Comparison of ENCODE assay signal across 12 cellular contexts in genomic region chr13:61413572-61413971, GRCh38. TPM values are rescaled to one million over a fixed set of nuclear protein-coding genes. Genes with fewer than 3 reads are reported as not detected.
DNase-seq lines count a peak whose midpoint lies in the region; ATAC-seq, FAIRE-seq and TF ChIP-seq lines count a peak whose summit lies in the region.
"Had no signal": no experiment of that assay in that cellular context is flagged by ENCODE, and none has a peak within 500 bp of the region (broad histone marks: within the 10 kb centered on the region; RNA-seq: fewer than 3 reads in every experiment).

No MANE protein-coding gene starts in this region.

- H2BK5ac ChIP-seq in H1 (ENCODE audit: low read depth, low read length) = no peak overlapping the region

- no peak for TF ChIP-seq RAD21 in H1 (IDR thresholded peaks at IDR 0.05 in 1 of 2, conservative IDR thresholded peaks at IDR 0.05 in 1 of 2; ENCODE audit: low read depth in 2 of 2, low read length in 2 of 2)

- 3% methylated on average over 16 of the region's 22 CpGs; no CpG with 5 or more reads in 1 of the 2 experiments for WGBS in H1 (ENCODE audit: extremely low coverage in 1 of 2, insufficient coverage in 1 of 2, insufficient read length in 1 of 2, insufficient replicate concordance in 2 of 2, low coverage in 1 of 2, low lambda C conversion rate in 2 of 2, missing lambda C conversion rate in 1 of 2), 2 experiments
- WGBS in smooth muscle cell (ENCODE audit: low lambda C conversion rate) = 6% methylated on average over 22 of the region's 22 CpGs

- no peak overlapping the region for H2BK20ac ChIP-seq in H1 (ENCODE audit: low read length)

- H3F3A ChIP-seq in smooth muscle cell (ENCODE audit: low read depth) = no peaks in the 10 kb centered on the region

- CTCF ChIA-PET in Panc1 (lab: Charles Lee) (no interaction called here), H1 (lab: Charles Lee; ENCODE audit: partially characterized antibody) (interaction anchor here (0.6 to 4.4 kb wide), 6 partner anchors 15 to 948 kb away, joined by 3 to 15 read pairs (median 4); no protein-coding TSS in a partner anchor)

- no peaks in the 10 kb centered on the region for H3K79me1 ChIP-seq in H1 (ENCODE audit: low read depth, low read length)

- TF ChIP-seq POLR2A in H1 (IDR thresholded peaks at IDR 0.05; ENCODE audit: control extremely low read depth in 1 of 2, low read depth in 2 of 2, low read length in 2 of 2) = no peak

- no peak overlapping the region for H3K23ac ChIP-seq in H1 (ENCODE audit: insufficient read length)

- no peak overlapping the region for H4K91ac ChIP-seq in H1 (replicated peaks; ENCODE audit: insufficient read length, low read length)

- TF ChIP-seq CTCF in Panc1 (IDR thresholded peaks at IDR 0.05) = no peak
- no peak for TF ChIP-seq CTCF in H1 (IDR thresholded peaks at IDR 0.05; ENCODE audit: control extremely low read depth in 1 of 3, insufficient read depth in 1 of 3, low read depth in 1 of 3, low read length in 3 of 3)
- TF ChIP-seq CTCF in left lung (IDR thresholded peaks at IDR 0.05) = no peak
- no peak for TF ChIP-seq CTCF in smooth muscle cell (IDR thresholded peaks at IDR 0.05; ENCODE audit: borderline replicate concordance, insufficient read depth, poor library complexity, severe bottlenecking)

- DNase-seq in Panc1 (ENCODE audit: low read depth, low spot score) = no peak
- peak in 1 of 2 experiments; percentile 54 for DNase-seq in H1 (ENCODE audit: low read depth in 1 of 2, low spot score in 2 of 2)
- peak in 1 of 2 donors; percentile 57 for DNase-seq in left lung
- no peak for DNase-seq in smooth muscle cell (lab: John Stamatoyannopoulos, UW; ENCODE audit: unreplicated experiment)
- DNase-seq in MV-4-11 (lab: John Stamatoyannopoulos, UW) = no peak
- DNase-seq: activated gamma-delta T cell treated with Interleukin-2 at 50 U/mL for 16 hours; effector CD8-positive, alpha-beta T cell; islet precursor cell; NCI-H2029 had no signal

- POLR2A ChIA-PET in Panc1 (lab: Charles Lee) = no interaction called here
- POLR2A ChIA-PET in H1 (lab: Charles Lee; ENCODE audit: partially characterized antibody) = interaction anchor here (1.4 kb wide), 1 partner anchor 8 kb away, joined by 5 read pairs; no protein-coding TSS in a partner anchor

- TF ChIP-seq EP300 in H1 (IDR thresholded peaks at IDR 0.05; ENCODE audit: borderline replicate concordance in 1 of 2, low read depth in 2 of 2, low read length in 2 of 2) = no peak

- 0 out of 2 replicates have a peak overlapping the region, but pooled peaks have one; percentile 42 for H3K18ac ChIP-seq in H1 (ENCODE audit: extremely low read depth, low read length)

- peaks cover 18% of the 10 kb centered on the region for H3K23me2 ChIP-seq in H1 (ENCODE audit: low read depth, low read length)

- no TSS peak for BruUV-seq in Panc1 (replicated peaks; lab: Mats Ljungman, UMichigan)

- H3K27ac ChIP-seq in Panc1 (ENCODE audit: low read length) (no peak overlapping the region), H1 (ENCODE audit: low read depth, low read length) (no peak overlapping the region), left lung (no peak overlapping the region), smooth muscle cell (ENCODE audit: low read depth) (no peak overlapping the region)

- no peak overlapping the region for H3K4ac ChIP-seq in H1 (replicated peaks; ENCODE audit: insufficient read length, low read depth, low read length)

- peak overlapping the region; percentile 28; the same call in 1 of the 2 replicates for H2AFZ ChIP-seq in H1 (ENCODE audit: low read length)
- no peak overlapping the region for H2AFZ ChIP-seq in smooth muscle cell (ENCODE audit: low read depth)

- H3K14ac ChIP-seq in H1 (ENCODE audit: insufficient read length) = no peak overlapping the region

- ATAC-seq in Panc1 (no peak), left lung (no peak), GM18868 (IDR thresholded peaks at IDR 0.05; ENCODE audit: unreplicated experiment) (no peak), GM18861 (IDR thresholded peaks at IDR 0.05; ENCODE audit: unreplicated experiment) (no peak)

- H3K9ac ChIP-seq in H1 (replicated peaks in 1 of 4; ENCODE audit: extremely low read depth in 1 of 4, low read depth in 3 of 4, low read length in 3 of 4) (peak overlapping the region in 1 of 4 experiments; percentile 2; a peak in 1 of 7 replicates), smooth muscle cell (ENCODE audit: low read depth) (no peak overlapping the region)

- no peak overlapping the region for H4K5ac ChIP-seq in H1 (ENCODE audit: insufficient read length, low read depth, low read length)

- H3K9me3 ChIP-seq in Panc1 (ENCODE audit: control insufficient read depth, insufficient read depth, low read depth, low read length) = no peaks in the 10 kb centered on the region
- H3K9me3 ChIP-seq in H1 (ENCODE audit: insufficient read depth in 2 of 2, low read depth in 1 of 2, low read length in 1 of 2) = no peaks in the 10 kb centered on the region
- H3K9me3 ChIP-seq in left lung = no peaks in the 10 kb centered on the region
- H3K9me3 ChIP-seq in smooth muscle cell (replicated peaks; ENCODE audit: low read depth) = no peaks in the 10 kb centered on the region

- intact Hi-C loops in Panc1 (cut with micrococcal nuclease; ENCODE audit: unreplicated experiment) (loop anchor here (5.0 to 10.0 kb wide), 2 partner anchors 126 to 789 kb away; no protein-coding TSS in a partner anchor), left lung (cut with DNase I) (no loop called here)

- no peaks in the 10 kb centered on the region for H3K79me2 ChIP-seq in H1 (ENCODE audit: control insufficient read depth in 1 of 2, insufficient read depth in 2 of 2, low read length in 2 of 2)
- no peaks in the 10 kb centered on the region for H3K79me2 ChIP-seq in smooth muscle cell (ENCODE audit: low read depth)

- no peak overlapping the region for H2AK5ac ChIP-seq in H1 (ENCODE audit: low read depth, low read length)

- no peak overlapping the region for H4K8ac ChIP-seq in H1 (ENCODE audit: extremely low read depth, insufficient read depth, low read length)

- no peak for FAIRE-seq in H1 (lab: Jason Lieb, UNC)
- FAIRE-seq: D721Med had no signal

- H2BK120ac ChIP-seq in H1 (replicated peaks; ENCODE audit: low read depth, low read length) = no peak overlapping the region

- peak overlapping the region; percentile 83 to 84 for H3K4me2 ChIP-seq in H1 (ENCODE audit: insufficient read depth in 1 of 2, low read depth in 2 of 2, low read length in 2 of 2)
- H3K4me2 ChIP-seq in smooth muscle cell = peak overlapping the region; percentile 86

- no peak overlapping the region for H3K56ac ChIP-seq in H1 (replicated peaks; ENCODE audit: insufficient read length, low read depth, low read length)

- H3K4me1 ChIP-seq in Panc1 (ENCODE audit: control insufficient read depth, insufficient read depth, low read length) (no peaks in the 10 kb centered on the region; the same call in 1 of the 2 replicates), H1 (replicated peaks in 1 of 4; ENCODE audit: control insufficient read depth in 3 of 4, insufficient read depth in 4 of 4, low read length in 3 of 4) (no peaks in the 10 kb centered on the region), left lung (no peaks in the 10 kb centered on the region), smooth muscle cell (ENCODE audit: low read depth) (peaks cover 13% of the 10 kb centered on the region)

- H3K36me3 ChIP-seq in Panc1 (ENCODE audit: control insufficient read depth, insufficient read depth, low read length) (no peaks in the 10 kb centered on the region), H1 (ENCODE audit: control insufficient read depth in 2 of 4, insufficient read depth in 4 of 4, low read length in 3 of 4) (no peaks in the 10 kb centered on the region), left lung (no peaks in the 10 kb centered on the region), smooth muscle cell (ENCODE audit: low read depth) (no peaks in the 10 kb centered on the region)

- H4K20me1 ChIP-seq in H1 (replicated peaks in 1 of 2; ENCODE audit: control insufficient read depth in 1 of 2, insufficient read depth in 2 of 2, low read length in 2 of 2) = peaks cover 0 to 2% of the 10 kb centered on the region in 2 experiments
- no peaks in the 10 kb centered on the region for H4K20me1 ChIP-seq in smooth muscle cell (ENCODE audit: low read depth)

- H3K27me3 ChIP-seq in Panc1 (ENCODE audit: control insufficient read depth, insufficient read depth, low read length) = no peaks in the 10 kb centered on the region
- H3K27me3 ChIP-seq in H1 (replicated peaks in 1 of 4; ENCODE audit: control insufficient read depth in 3 of 4, extremely low read depth in 1 of 4, insufficient read depth in 3 of 4, low read length in 3 of 4) = peaks cover 2 to 21% (median 16%) of the 10 kb centered on the region in 4 experiments
- H3K27me3 ChIP-seq in left lung = peaks cover 18 to 39% of the 10 kb centered on the region in 2 donors
- H3K27me3 ChIP-seq in smooth muscle cell (ENCODE audit: low read depth) = peaks cover 77% of the 10 kb centered on the region

- H2BK12ac ChIP-seq in H1 (ENCODE audit: low read depth, low read length) = peak overlapping the region; percentile 72

- in situ Hi-C loops in Panc1 (cut with HindIII; ENCODE audit: low pct_unique_long_range_greater_than_20kb, low sequenced_read_pairs) = no loop called here

- peak overlapping the region; percentile 44 to 63 for H3K4me3 ChIP-seq in Panc1 (ENCODE audit: low read depth in 2 of 2, low read length in 2 of 2)
- peak overlapping the region; percentile 62 to 80 (median 70) for H3K4me3 ChIP-seq in H1 (ENCODE audit: extremely low read depth in 1 of 4, insufficient read depth in 2 of 4, low read depth in 3 of 4, low read length in 4 of 4)
- peak overlapping the region; percentile 25 to 33 for H3K4me3 ChIP-seq in left lung
- H3K4me3 ChIP-seq in smooth muscle cell = peak overlapping the region; percentile 54

- no peak overlapping the region for H2BK15ac ChIP-seq in H1 (ENCODE audit: low read length)

TF ChIP-seq in H1, 55 proteins besides CTCF, POLR2A, EP300 and RAD21 (continues in another document):
- TF ChIP-seq SUZ12 (IDR thresholded peaks at IDR 0.05; ENCODE audit: low read length) = peak; percentile 47; the same call in 1 of the 2 replicates
- TF ChIP-seq HDAC2 (IDR thresholded peaks at IDR 0.05; ENCODE audit: borderline replicate concordance in 1 of 2, low read depth in 2 of 2, low read length in 2 of 2) = no peak
- TF ChIP-seq POLR2AphosphoS5 (IDR thresholded peaks at IDR 0.05; ENCODE audit: low read depth, low read length) = no peak

RNA-seq across cellular contexts. Expression of gene PCDH20, which starts 2.1 kb away (rescaled TPM):
- total RNA-seq in Panc1 (2021; ENCODE audit: unreplicated experiment) (3.4 TPM), left lung (10 to 100 TPM in 1 of 2 donors, 1 to 10 TPM in 1; 2.7 to 32.7 TPM), smooth muscle cell (0.04 and 0.63 TPM in 2 replicates)
- 7.5 TPM for polyA plus RNA-seq in Panc1 (2012; ENCODE audit: insufficient read length)
- 2.2 and 2.6 TPM in 2 replicates for total RNA-seq in H1 (2021; fragmentation: NEBNext Ultra II Directional; extraction: Animal tissue kit (Norgen Biotek cat#: 25700))
- polyA plus RNA-seq in H1 (2011; rRNA removed) (0.52 and 0.65 TPM in 2 replicates), smooth muscle cell (not detected in 2 replicates)
- polyA plus RNA-seq in H1 (2011; cell fraction: cytosol; rRNA removed) = 0.58 TPM
- polyA plus RNA-seq in H1 (2011; cell fraction: nucleus; rRNA removed) = 0.51 TPM
- polyA plus RNA-seq in H1 (2012, experiment 1 of 2) = 0.67 to 0.99 TPM (median 0.82 TPM) in 4 replicates
- polyA plus RNA-seq in H1 (2012, experiment 2 of 2) = 0.05 TPM
- 3.6 TPM for polyA plus RNA-seq in H1 (2013, experiment 1 of 2)
- polyA plus RNA-seq in H1 (2013, experiment 2 of 2) = 3.2 TPM
- 2.3 and 3.0 TPM in 2 replicates for polyA minus RNA-seq in H1 (2011; rRNA and poly(A)+ RNA removed)
- polyA minus RNA-seq in H1 (2011; cell fraction: cytosol; rRNA and poly(A)+ RNA removed) = 1.2 TPM
- polyA minus RNA-seq in H1 (2011; cell fraction: nucleus; rRNA and poly(A)+ RNA removed) = 2.2 TPM
